In the genomic region with DNA sequence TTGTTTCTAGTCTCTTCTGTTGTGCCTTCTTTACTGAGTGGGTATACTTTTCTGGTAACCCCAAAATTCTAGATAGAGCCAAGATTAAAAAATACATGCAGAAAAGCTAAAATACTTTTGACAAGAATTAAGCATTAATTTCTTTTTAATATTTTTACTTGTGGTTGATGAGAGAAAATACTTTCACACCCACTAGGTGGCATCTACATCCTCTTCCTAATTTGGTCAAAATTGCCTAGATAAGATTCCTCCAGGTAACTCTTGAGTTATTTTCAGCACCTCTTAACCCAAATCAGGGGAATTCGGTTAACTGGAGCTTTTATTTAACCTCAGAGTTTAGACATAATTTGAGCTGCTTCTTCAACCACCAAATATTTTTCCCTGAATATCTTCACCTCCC, we compare ENCODE assay signal across 13 cellular contexts. TPM values are rescaled to one million over a fixed set of nuclear protein-coding genes. Genes with fewer than 3 reads are reported as not detected.
DNase-seq lines count a peak whose midpoint lies in the region; ATAC-seq, FAIRE-seq and TF ChIP-seq lines count a peak whose summit lies in the region.
"Had no signal": no experiment of that assay in that cellular context is flagged by ENCODE, and none has a peak within 500 bp of the region (broad histone marks: within the 10 kb centered on the region; RNA-seq: fewer than 3 reads in every experiment).

No MANE protein-coding gene starts in this region.

- no peaks in the 10 kb centered on the region for H3K36me3 Mint-ChIP-seq in nephron progenitor cell (ENCODE audit: low read depth)
- H3K36me3 Mint-ChIP-seq: CD4-positive, CD25-positive, alpha-beta regulatory T cell had no signal

- in situ Hi-C loops in GM23248 (cut with MboI) = no loop called here

- no peak for FAIRE-seq in small intestine (lab: Jason Lieb, UNC)

- H3K9me3 Mint-ChIP-seq in nephron progenitor cell = no peaks in the 10 kb centered on the region
- H3K9me3 Mint-ChIP-seq: activated T-helper 2 cell treated with anti-CD3 and anti-CD28 coated beads, Interferon-gamma antibody, Interleukin-2, Interleukin-4, amounts not matched to agents 10 μg/mL and 5 μg/mL and 100 μg/mL, durations not matched to agents 14 hours and 24 hours and 36 hours had no signal

- H3F3A ChIP-seq in GM23248 (ENCODE audit: insufficient read depth) (no peaks in the 10 kb centered on the region), SU-DHL-6 (ENCODE audit: insufficient read depth) (no peaks in the 10 kb centered on the region)

- H3K9me2 ChIP-seq in GM23248 (ENCODE audit: insufficient read depth) (no peaks in the 10 kb centered on the region), SU-DHL-6 (replicated peaks; ENCODE audit: insufficient read depth, low read length) (no peaks in the 10 kb centered on the region)

- H3K27me3 ChIP-seq in GM23248 (replicated peaks; ENCODE audit: insufficient read depth) (no peaks in the 10 kb centered on the region), SU-DHL-6 (ENCODE audit: low read length) (no peaks in the 10 kb centered on the region), small intestine (ENCODE audit: control insufficient read depth in 2 of 2, insufficient read depth in 2 of 2, low read length in 2 of 2) (no peaks in the 10 kb centered on the region)

- no peaks in the 10 kb centered on the region for H3K36me3 ChIP-seq in GM23248 (ENCODE audit: low read depth)
- no peaks in the 10 kb centered on the region for H3K36me3 ChIP-seq in SU-DHL-6 (ENCODE audit: low read length)
- no peaks in the 10 kb centered on the region for H3K36me3 ChIP-seq in small intestine (ENCODE audit: control insufficient read depth in 2 of 2, insufficient read depth in 2 of 2, low read length in 2 of 2)
- H3K36me3 ChIP-seq: HAP-1 had no signal

- peak; percentile 24 for TF ChIP-seq CTCF in SU-DHL-6 (IDR thresholded peaks at IDR 0.05; ENCODE audit: insufficient read depth, low read length, poor library complexity, severe bottlenecking)
- TF ChIP-seq CTCF in nephron progenitor cell (IDR thresholded peaks at IDR 0.05) = no peak

- H3K4me3 ChIP-seq in GM23248 = no peak overlapping the region
- H3K4me3 ChIP-seq in SU-DHL-6 (ENCODE audit: insufficient read depth, low read length, poor library complexity, severe bottlenecking) = no peak overlapping the region
- no peak overlapping the region for H3K4me3 ChIP-seq in small intestine (ENCODE audit: low read depth in 1 of 2, low read length in 2 of 2)
- H3K4me3 ChIP-seq: HAP-1 had no signal

- no peak overlapping the region for H3K27ac Mint-ChIP-seq in nephron progenitor cell
- H3K27ac Mint-ChIP-seq: activated T-helper 2 cell treated with anti-CD3 and anti-CD28 coated beads, Interferon-gamma antibody, Interleukin-2, Interleukin-4, amounts not matched to agents 10 μg/mL and 5 μg/mL and 100 μg/mL, durations not matched to agents 14 hours and 24 hours and 36 hours; CD4-positive, CD25-positive, alpha-beta regulatory T cell had no signal

- H3K27me3 Mint-ChIP-seq in nephron progenitor cell (ENCODE audit: low read depth, poor library complexity) = peaks cover 4% of the 10 kb centered on the region

- H3K9me3 ChIP-seq in GM23248 (ENCODE audit: low read depth) = no peaks in the 10 kb centered on the region
- no peaks in the 10 kb centered on the region for H3K9me3 ChIP-seq in SU-DHL-6 (ENCODE audit: insufficient read depth, low read length)
- H3K9me3 ChIP-seq in small intestine (ENCODE audit: control insufficient read depth, low read depth) = no peaks in the 10 kb centered on the region
- H3K9me3 ChIP-seq: HAP-1 had no signal

- H4K20me1 ChIP-seq in GM23248 (ENCODE audit: insufficient read depth) (no peaks in the 10 kb centered on the region), SU-DHL-6 (ENCODE audit: low read depth, low read length) (no peaks in the 10 kb centered on the region)

- H3K9ac ChIP-seq in GM23248 (no peak overlapping the region), SU-DHL-6 (ENCODE audit: low read length) (no peak overlapping the region)

- no peak for ATAC-seq in GM19035 (IDR thresholded peaks at IDR 0.05; ENCODE audit: unreplicated experiment)

- no peaks in the 10 kb centered on the region for H3K4me1 ChIP-seq in GM23248 (ENCODE audit: insufficient read depth)
- H3K4me1 ChIP-seq in small intestine (ENCODE audit: control insufficient read depth in 2 of 2, insufficient read depth in 1 of 2, low read depth in 1 of 2, low read length in 1 of 2) = no peaks in the 10 kb centered on the region
- H3K4me1 ChIP-seq: HAP-1 had no signal

- no peak overlapping the region for H3K4me3 Mint-ChIP-seq in nephron progenitor cell
- H3K4me3 Mint-ChIP-seq: CD4-positive, CD25-positive, alpha-beta regulatory T cell had no signal

- 10 to 19% methylated on average over 1 of the region's 1 CpG for WGBS in GM23248 (ENCODE audit: low coverage in 1 of 2, low lambda C conversion rate in 2 of 2, missing lambda C conversion rate in 2 of 2), 2 experiments
- whole genome bisulfite sequencing in small intestine, 3 donors = 61 to 79% (median 68%) methylated on average over 1 of the region's 1 CpG

- H2AFZ ChIP-seq in GM23248 = no peak overlapping the region
- no peak overlapping the region for H2AFZ ChIP-seq in SU-DHL-6 (ENCODE audit: low read depth, low read length, severe bottlenecking)

- H3K4me2 ChIP-seq in GM23248 (ENCODE audit: unreplicated experiment) = no peak overlapping the region
- no peak overlapping the region for H3K4me2 ChIP-seq in SU-DHL-6 (ENCODE audit: low read depth, low read length, poor library complexity, severe bottlenecking)

- H3K4me1 Mint-ChIP-seq in nephron progenitor cell = no peaks in the 10 kb centered on the region
- H3K4me1 Mint-ChIP-seq: CD4-positive, CD25-positive, alpha-beta regulatory T cell had no signal

- DNase-seq in AML-193 (lab: John Stamatoyannopoulos, UW) (peak; percentile 24 to 39), GM23248 (peak; percentile 2), globus pallidus (ENCODE audit: low spot score) (peak; percentile 6), nephron progenitor cell (no peak), small intestine (no peak), NK-92 (lab: John Stamatoyannopoulos, UW; ENCODE audit: unreplicated experiment) (no peak)
- DNase-seq: CD4-positive, CD25-positive, alpha-beta regulatory T cell; cortex of kidney; NCI-H1436 treated with DMSO at 0.1 percent for 48 hours had no signal

- H3K27ac ChIP-seq in GM23248 (no peak overlapping the region), SU-DHL-6 (ENCODE audit: low read depth, low read length) (no peak overlapping the region), small intestine (ENCODE audit: low read depth in 1 of 2, low read length in 1 of 2) (no peak overlapping the region)

- H3K79me2 ChIP-seq in GM23248 (ENCODE audit: insufficient read depth) (no peaks in the 10 kb centered on the region), SU-DHL-6 (ENCODE audit: insufficient read depth, low read length) (no peaks in the 10 kb centered on the region)

RNA-seq across cellular contexts. Expression of gene COX7B2, which starts 28.4 kb away (rescaled TPM):
- total RNA-seq in GM23248 (2014; rRNA removed; shearing (Covaris generic)) = not detected in 2 replicates
- not detected in 2 replicates for polyA plus RNA-seq in GM23248 (2016; fragmentation: Nextera tagmentation; extraction: Ambion mirVana)
- polyA plus RNA-seq in small intestine = not detected
- total RNA-seq: activated T-helper 2 cell treated with anti-CD3 and anti-CD28 coated beads, Interferon-gamma antibody, Interleukin-2, Interleukin-4, amounts not matched to agents 10 μg/mL and 5 μg/mL and 100 μg/mL, durations not matched to agents 14 hours and 24 hours and 36 hours; CD4-positive, CD25-positive, alpha-beta regulatory T cell had no signal
- polyA plus RNA-seq: CD4-positive, CD25-positive, alpha-beta regulatory T cell had no signal

RNA-seq across cellular contexts. Expression of gene GABRA4, which starts 55.9 kb away (rescaled TPM):
- not detected in 2 replicates for total RNA-seq in GM23248 (2014; rRNA removed; shearing (Covaris generic))
- polyA plus RNA-seq in GM23248 (2016; fragmentation: Nextera tagmentation; extraction: Ambion mirVana) (not detected in 2 replicates), small intestine (1 to 10 TPM in 1 of 3 donors, under 1 TPM in 2; 0.22 to 2.7 (median 0.54) TPM)
- total RNA-seq: activated T-helper 2 cell treated with anti-CD3 and anti-CD28 coated beads, Interferon-gamma antibody, Interleukin-2, Interleukin-4, amounts not matched to agents 10 μg/mL and 5 μg/mL and 100 μg/mL, durations not matched to agents 14 hours and 24 hours and 36 hours; CD4-positive, CD25-positive, alpha-beta regulatory T cell had no signal
- polyA plus RNA-seq: CD4-positive, CD25-positive, alpha-beta regulatory T cell had no signal

Comparison
In these comparisons a context has a peak if more than half of its experiments do, and no peak if none do; other contexts are left out.
1. DNase-seq: peak in AML-193 (2 of 2), GM23248 (single experiment) and globus pallidus (single experiment); none in nephron progenitor cell (single experiment), small intestine (single experiment) and NK-92 (single experiment).